27 cellular contexts compared by ENCODE assay signal in genomic region chr3:63437858-63438257, GRCh38.
DNase-seq lines count a peak whose midpoint lies in the region; ATAC-seq, FAIRE-seq and TF ChIP-seq lines count a peak whose summit lies in the region.
"Had no signal": no experiment of that assay in that cellular context is flagged by ENCODE, and none has a peak within 500 bp of the region (broad histone marks: within the 10 kb centered on the region; RNA-seq: fewer than 3 reads in every experiment).

No MANE protein-coding gene starts in this region.

- CTCF ChIA-PET in HepG2 (lab: Yijun Ruan, JAX; ENCODE audit: low intra/inter-chr PET ratio, low total read pairs), result no interaction called here
- CTCF ChIA-PET in WTC11 (lab: Charles Lee), result interaction anchor here (1.1 to 1.3 kb wide), 2 partner anchors 73 to 225 kb away, joined by 4 to 5 read pairs; no protein-coding TSS in a partner anchor
- CTCF ChIA-PET in H1 (lab: Charles Lee; ENCODE audit: partially characterized antibody), result interaction anchor here (1.0 to 2.9 kb wide), 5 partner anchors 19 to 128 kb away, joined by 3 to 9 read pairs (median 5); no protein-coding TSS in a partner anchor
- CTCF ChIA-PET in naive thymus-derived CD4-positive, alpha-beta T cell (lab: Charles Lee), result no interaction called here

- TF ChIP-seq EP300 in HepG2 (IDR thresholded peaks at IDR 0.05; ENCODE audit: low read depth in 2 of 2, low read length in 2 of 2) (no peak), HepG2 (CRISPR knock-in tag; IDR thresholded peaks at IDR 0.05; ENCODE audit: borderline replicate concordance) (no peak), H1 (IDR thresholded peaks at IDR 0.05; ENCODE audit: borderline replicate concordance in 1 of 2, low read depth in 2 of 2, low read length in 2 of 2) (no peak)

- H3K4me1 Mint-ChIP-seq in WTC11 (peaks cover 63% of the 10 kb centered on the region), neural progenitor cell (peaks cover 43% of the 10 kb centered on the region)
- H3K4me1 Mint-ChIP-seq in naive thymus-derived CD4-positive, alpha-beta T cell, result no peaks in the 10 kb centered on the region
- H3K4me1 Mint-ChIP-seq: CD14-positive monocyte; CD4-positive, CD25-positive, alpha-beta regulatory T cell; CD8-positive, alpha-beta memory T cell had no signal

- no peak overlapping the region for H3K23ac ChIP-seq in H1 (ENCODE audit: insufficient read length)

- H3K4me1 ChIP-seq in HepG2 (ENCODE audit: insufficient read depth, low read length) (no peaks in the 10 kb centered on the region), right lobe of liver (no peaks in the 10 kb centered on the region), H1 (replicated peaks in 1 of 4; ENCODE audit: control insufficient read depth in 3 of 4, insufficient read depth in 4 of 4, low read length in 3 of 4) (peaks cover 0 to 7% (median 6%) of the 10 kb centered on the region in 4 experiments; a peak in 6 of 7 replicates), neural progenitor cell (peaks cover 42% of the 10 kb centered on the region)
- no peaks in the 10 kb centered on the region for H3K4me1 ChIP-seq in naive thymus-derived CD4-positive, alpha-beta T cell (ENCODE audit: control insufficient read depth in 2 of 2, insufficient read depth in 2 of 2, low read length in 2 of 2)
- H3K4me1 ChIP-seq: BE2C, BLaER1 had no signal

- H3K36me3 Mint-ChIP-seq in WTC11 (no peaks in the 10 kb centered on the region), neural progenitor cell (no peaks in the 10 kb centered on the region)
- no peaks in the 10 kb centered on the region for H3K36me3 Mint-ChIP-seq in naive thymus-derived CD4-positive, alpha-beta T cell
- H3K36me3 Mint-ChIP-seq: CD14-positive monocyte; CD4-positive, alpha-beta memory T cell; CD4-positive, CD25-positive, alpha-beta regulatory T cell; CD8-positive, alpha-beta memory T cell had no signal

- H3K27ac ChIP-seq in HepG2 (ENCODE audit: extremely low read length, insufficient read depth, low read length), result no peak overlapping the region
- no peak overlapping the region for H3K27ac ChIP-seq in right lobe of liver
- no peak overlapping the region for H3K27ac ChIP-seq in H1 (ENCODE audit: low read depth, low read length)
- no peak overlapping the region for H3K27ac ChIP-seq in neural progenitor cell
- no peak overlapping the region for H3K27ac ChIP-seq in naive thymus-derived CD4-positive, alpha-beta T cell (ENCODE audit: low read depth, low read length)
- H3K27ac ChIP-seq: 22Rv1, BLaER1 had no signal

- DNase-seq in HepG2 (ENCODE audit: low spot score), result no peak
- no peak for DNase-seq in right lobe of liver
- DNase-seq in WTC11 (ENCODE audit: low spot score), result no peak
- DNase-seq in H1 (ENCODE audit: low read depth in 1 of 2, low spot score in 2 of 2), result no peak
- peak; percentile 63 for DNase-seq in neural progenitor cell (ENCODE audit: low spot score)
- DNase-seq in stimulated activated CD4-positive, alpha-beta T cell treated with anti-CD3 and anti-CD28 coated beads, Interleukin-2, amount 100 ng/mL, for 48 hours, result no peak
- no peak for DNase-seq in GM10266 (ENCODE audit: extremely low spot score)
- DNase-seq in naive thymus-derived CD4-positive, alpha-beta T cell, result no peak
- DNase-seq: ACHN; BE2C; C1 segment of cervical spinal cord; CD4-positive, alpha-beta memory T cell; CD4-positive, CD25-positive, alpha-beta regulatory T cell; CD8-positive, alpha-beta memory T cell; COR-L47; DMS 273 treated with DMSO at 0.1 percent for 48 hours; DMS153; DMS53; DMS79; DND-41; EL; GDM1 had no signal

- H3K27me3 ChIP-seq in HepG2 (ENCODE audit: control insufficient read depth in 1 of 2, insufficient read depth in 2 of 2, low read length in 2 of 2), result peaks cover 0 to 2% of the 10 kb centered on the region in 2 experiments; a peak in 3 of 5 replicates
- H3K27me3 ChIP-seq in right lobe of liver, result no peaks in the 10 kb centered on the region
- no peaks in the 10 kb centered on the region for H3K27me3 ChIP-seq in H1 (replicated peaks in 1 of 4; ENCODE audit: control insufficient read depth in 3 of 4, extremely low read depth in 1 of 4, insufficient read depth in 3 of 4, low read length in 3 of 4)
- H3K27me3 ChIP-seq in neural progenitor cell, result no peaks in the 10 kb centered on the region
- no peaks in the 10 kb centered on the region for H3K27me3 ChIP-seq in naive thymus-derived CD4-positive, alpha-beta T cell (ENCODE audit: control insufficient read depth in 2 of 2, insufficient read depth in 2 of 2, low read length in 2 of 2)
- H3K27me3 ChIP-seq: BLaER1 had no signal

- no peak overlapping the region for H3K4ac ChIP-seq in H1 (replicated peaks; ENCODE audit: insufficient read length, low read depth, low read length)

- in situ Hi-C loops in HepG2 (cut with HindIII; ENCODE audit: extremely low pct_ligation_motif_present, low pct_unique_long_range_greater_than_20kb), result no loop called here

- TF ChIP-seq RAD21 in HepG2 (CRISPR knock-in tag; IDR thresholded peaks at IDR 0.05), result no peak
- TF ChIP-seq RAD21 in H1 (IDR thresholded peaks at IDR 0.05 in 1 of 2, conservative IDR thresholded peaks at IDR 0.05 in 1 of 2; ENCODE audit: low read depth in 2 of 2, low read length in 2 of 2), result no peak

- H3K4me3 Mint-ChIP-seq in WTC11 (no peak overlapping the region), neural progenitor cell (no peak overlapping the region)
- H3K4me3 Mint-ChIP-seq in naive thymus-derived CD4-positive, alpha-beta T cell, result no peak overlapping the region
- H3K4me3 Mint-ChIP-seq: CD14-positive monocyte; CD4-positive, alpha-beta memory T cell; CD4-positive, CD25-positive, alpha-beta regulatory T cell; CD8-positive, alpha-beta memory T cell had no signal

- H3K18ac ChIP-seq in H1 (ENCODE audit: extremely low read depth, low read length), result no peak overlapping the region

- TF ChIP-seq CTCF in HepG2 (CRISPR knock-in tag; IDR thresholded peaks at IDR 0.05), result no peak
- TF ChIP-seq CTCF in right lobe of liver (IDR thresholded peaks at IDR 0.05), result no peak
- no peak for TF ChIP-seq CTCF in WTC11 (IDR thresholded peaks at IDR 0.05)
- TF ChIP-seq CTCF in H1 (IDR thresholded peaks at IDR 0.05; ENCODE audit: control extremely low read depth in 1 of 3, insufficient read depth in 1 of 3, low read depth in 1 of 3, low read length in 3 of 3), result no peak
- no peak for TF ChIP-seq CTCF in neural progenitor cell (IDR thresholded peaks at IDR 0.05)
- no peak for TF ChIP-seq CTCF in GM10266 (IDR thresholded peaks at IDR 0.05; ENCODE audit: control insufficient read depth, insufficient read depth, low read depth, missing control alignments)

- no peak overlapping the region for H2BK15ac ChIP-seq in H1 (ENCODE audit: low read length)

- H3K9me3 Mint-ChIP-seq in WTC11, result no peaks in the 10 kb centered on the region
- no peaks in the 10 kb centered on the region for H3K9me3 Mint-ChIP-seq in neural progenitor cell
- peaks cover 0 to 8% (median 0%) of the 10 kb centered on the region in 11 donors for H3K9me3 Mint-ChIP-seq in naive thymus-derived CD4-positive, alpha-beta T cell

- no peak overlapping the region for H2BK5ac ChIP-seq in H1 (ENCODE audit: low read depth, low read length)

- intact Hi-C loops in HepG2 (cut with micrococcal nuclease; ENCODE audit: unreplicated experiment), result no loop called here
- intact Hi-C loops in right lobe of liver (cut with DNase I), result no loop called here
- intact Hi-C loops in naive thymus-derived CD4-positive, alpha-beta T cell (cut with micrococcal nuclease), result no loop called here

- POLR2A ChIA-PET in HepG2 (lab: Yijun Ruan, JAX), result no interaction called here
- POLR2A ChIA-PET in WTC11 (lab: Charles Lee), result no interaction called here
- POLR2A ChIA-PET in H1 (lab: Charles Lee; ENCODE audit: partially characterized antibody), result no interaction called here
- POLR2A ChIA-PET in naive thymus-derived CD4-positive, alpha-beta T cell (lab: Charles Lee), result no interaction called here

- H4K20me1 ChIP-seq in HepG2 (ENCODE audit: insufficient read depth, low read length) (no peaks in the 10 kb centered on the region), H1 (replicated peaks in 1 of 2; ENCODE audit: control insufficient read depth in 1 of 2, insufficient read depth in 2 of 2, low read length in 2 of 2) (no peaks in the 10 kb centered on the region), neural progenitor cell (ENCODE audit: low read depth) (peaks cover 7% of the 10 kb centered on the region)
- H4K20me1 ChIP-seq: BLaER1 had no signal

- H3K9me3 ChIP-seq in HepG2 (ENCODE audit: low read length) (no peaks in the 10 kb centered on the region), right lobe of liver (no peaks in the 10 kb centered on the region), H1 (ENCODE audit: insufficient read depth in 2 of 2, low read depth in 1 of 2, low read length in 1 of 2) (no peaks in the 10 kb centered on the region), neural progenitor cell (ENCODE audit: low read depth) (no peaks in the 10 kb centered on the region)
- H3K9me3 ChIP-seq in naive thymus-derived CD4-positive, alpha-beta T cell (ENCODE audit: control insufficient read depth in 2 of 3, low read length in 3 of 3), result no peaks in the 10 kb centered on the region
- H3K9me3 ChIP-seq: BE2C, BLaER1 had no signal

- WGBS in HepG2 (ENCODE audit: low lambda C conversion rate), result 38% methylated on average over 2 of the region's 2 CpGs
- WGBS in right lobe of liver (ENCODE audit: insufficient coverage, low coverage, low lambda C conversion rate, missing lambda C conversion rate), result 79% methylated on average over 2 of the region's 2 CpGs
- WGBS in H1 (ENCODE audit: extremely low coverage in 1 of 2, insufficient coverage in 1 of 2, insufficient read length in 1 of 2, insufficient replicate concordance in 2 of 2, low coverage in 1 of 2, low lambda C conversion rate in 2 of 2, missing lambda C conversion rate in 1 of 2), 2 experiments, result 90% methylated on average over 2 of the region's 2 CpGs; no CpG with 5 or more reads in 1 of the 2 experiments

- H3K27ac Mint-ChIP-seq in WTC11, result no peak overlapping the region
- no peak overlapping the region for H3K27ac Mint-ChIP-seq in neural progenitor cell
- H3K27ac Mint-ChIP-seq in naive thymus-derived CD4-positive, alpha-beta T cell, result no peak overlapping the region
- H3K27ac Mint-ChIP-seq: CD14-positive monocyte; CD4-positive, alpha-beta memory T cell; CD4-positive, CD25-positive, alpha-beta regulatory T cell; CD8-positive, alpha-beta memory T cell had no signal

- H3K27me3 Mint-ChIP-seq in WTC11 (ENCODE audit: low read depth) (no peaks in the 10 kb centered on the region; the same call in 1 of the 2 replicates), neural progenitor cell (ENCODE audit: insufficient read depth, low read depth) (no peaks in the 10 kb centered on the region)
- peaks cover 0 to 6% (median 4%) of the 10 kb centered on the region in 5 donors for H3K27me3 Mint-ChIP-seq in naive thymus-derived CD4-positive, alpha-beta T cell
- H3K27me3 Mint-ChIP-seq: CD4-positive, CD25-positive, alpha-beta regulatory T cell had no signal

- no peak overlapping the region; the same call in 1 of the 2 replicates for H2AK5ac ChIP-seq in H1 (ENCODE audit: low read depth, low read length)

- TF ChIP-seq POLR2A in HepG2 (IDR thresholded peaks at IDR 0.05; ENCODE audit: insufficient read depth in 1 of 2, low read depth in 2 of 2, low read length in 2 of 2) (no peak), right lobe of liver (IDR thresholded peaks at IDR 0.05) (no peak), H1 (IDR thresholded peaks at IDR 0.05; ENCODE audit: control extremely low read depth in 1 of 2, low read depth in 2 of 2, low read length in 2 of 2) (no peak)

- no peak overlapping the region for H4K8ac ChIP-seq in H1 (ENCODE audit: extremely low read depth, insufficient read depth, low read length)

- H3K36me3 ChIP-seq in HepG2 (replicated peaks in 1 of 2; ENCODE audit: control insufficient read depth in 1 of 2, insufficient read depth in 2 of 2, low read length in 2 of 2) (no peaks in the 10 kb centered on the region), right lobe of liver (no peaks in the 10 kb centered on the region), H1 (ENCODE audit: control insufficient read depth in 2 of 4, insufficient read depth in 4 of 4, low read length in 3 of 4) (no peaks in the 10 kb centered on the region; a peak in 1 of 8 replicates), neural progenitor cell (no peaks in the 10 kb centered on the region)
- no peaks in the 10 kb centered on the region for H3K36me3 ChIP-seq in naive thymus-derived CD4-positive, alpha-beta T cell (ENCODE audit: control insufficient read depth in 2 of 3, insufficient read depth in 3 of 3, low read length in 3 of 3)
- H3K36me3 ChIP-seq: BE2C, BLaER1 had no signal

- H3K79me2 ChIP-seq in HepG2 (ENCODE audit: insufficient read depth, low read length) (no peaks in the 10 kb centered on the region), H1 (ENCODE audit: control insufficient read depth in 1 of 2, insufficient read depth in 2 of 2, low read length in 2 of 2) (no peaks in the 10 kb centered on the region), neural progenitor cell (ENCODE audit: low read depth) (no peaks in the 10 kb centered on the region)

- H3K56ac ChIP-seq in H1 (replicated peaks; ENCODE audit: insufficient read length, low read depth, low read length), result no peak overlapping the region

- no peak overlapping the region for H4K5ac ChIP-seq in H1 (ENCODE audit: insufficient read length, low read depth, low read length)

- no peak overlapping the region for H2AFZ ChIP-seq in HepG2 (ENCODE audit: low read length)
- H2AFZ ChIP-seq in H1 (ENCODE audit: low read length), result no peak overlapping the region
- H2AFZ ChIP-seq in neural progenitor cell (replicated peaks), result no peak overlapping the region

- FAIRE-seq in HepG2 (lab: Jason Lieb, UNC), result no peak
- no peak for FAIRE-seq in H1 (lab: Jason Lieb, UNC)
- FAIRE-seq: GM12891, GM18507 had no signal

- H2BK12ac ChIP-seq in H1 (ENCODE audit: low read depth, low read length), result no peak overlapping the region

- ATAC-seq in HepG2 (no peak), right lobe of liver (no peak), WTC11 (no peak)
- ATAC-seq in naive thymus-derived CD4-positive, alpha-beta T cell, result no peak

- H3K23me2 ChIP-seq in H1 (ENCODE audit: low read depth, low read length), result no peaks in the 10 kb centered on the region; the same call in 1 of the 2 replicates

- no peak overlapping the region for H3K14ac ChIP-seq in H1 (ENCODE audit: insufficient read length)

- peaks cover 35% of the 10 kb centered on the region for H3F3A ChIP-seq in neural progenitor cell (ENCODE audit: low read depth)

- peak overlapping the region; percentile 7; the same call in 1 of the 2 replicates for H2BK20ac ChIP-seq in H1 (ENCODE audit: low read length)

- no TSS peak for BruUV-seq in HepG2 (replicated peaks; lab: Mats Ljungman, UMichigan)

- H3K4me3 ChIP-seq in HepG2 (replicated peaks in 1 of 3; ENCODE audit: insufficient read depth in 1 of 3, low read depth in 2 of 3, low read length in 3 of 3), result no peak overlapping the region
- no peak overlapping the region for H3K4me3 ChIP-seq in right lobe of liver
- H3K4me3 ChIP-seq in H1 (ENCODE audit: extremely low read depth in 1 of 4, insufficient read depth in 2 of 4, low read depth in 3 of 4, low read length in 4 of 4), result no peak overlapping the region
- H3K4me3 ChIP-seq in neural progenitor cell, result no peak overlapping the region
- H3K4me3 ChIP-seq in naive thymus-derived CD4-positive, alpha-beta T cell (ENCODE audit: low read length), result no peak overlapping the region
- H3K4me3 ChIP-seq: BLaER1 had no signal

- no peak overlapping the region for H3K4me2 ChIP-seq in HepG2 (ENCODE audit: low read depth, low read length)
- no peak overlapping the region for H3K4me2 ChIP-seq in H1 (ENCODE audit: insufficient read depth in 1 of 2, low read depth in 2 of 2, low read length in 2 of 2)
- H3K4me2 ChIP-seq in neural progenitor cell, result peak overlapping the region; percentile 53
- H3K4me2 ChIP-seq: BLaER1 had no signal

- no peak overlapping the region for H2BK120ac ChIP-seq in H1 (replicated peaks; ENCODE audit: low read depth, low read length)

- H3K9ac ChIP-seq in HepG2 (ENCODE audit: insufficient read depth, low read depth, low read length) (no peak overlapping the region), H1 (replicated peaks in 1 of 4; ENCODE audit: extremely low read depth in 1 of 4, low read depth in 3 of 4, low read length in 3 of 4) (no peak overlapping the region), neural progenitor cell (no peak overlapping the region)
- H3K9ac ChIP-seq: BLaER1 had no signal

- H4K91ac ChIP-seq in H1 (replicated peaks; ENCODE audit: insufficient read length, low read length), result no peak overlapping the region

- H3K79me1 ChIP-seq in H1 (ENCODE audit: low read depth, low read length), result no peaks in the 10 kb centered on the region

Comparison
In these comparisons a context has a peak if more than half of its experiments do, and no peak if none do; other contexts are left out.
1. CTCF ChIA-PET loops: an anchor here in WTC11 (1.1 to 1.3 kb wide) and H1 (1.0 to 2.9 kb wide); none called in HepG2 and naive thymus-derived CD4-positive, alpha-beta T cell.
2. Of the 50 proteins assayed by ChIP-seq in both HepG2 and WTC11: peak only in HepG2: none; only in WTC11: ZNF512; in both: none; in neither: 49.